Comparison of ENCODE assay signal across 10 cellular contexts in genomic region chr20:31862157-31862470, GRCh38. TPM values are rescaled to one million over a fixed set of nuclear protein-coding genes. Genes with fewer than 3 reads are reported as not detected.
DNase-seq lines count a peak whose midpoint lies in the region; TF ChIP-seq lines count a peak whose summit lies in the region.
"Had no signal": no experiment of that assay in that cellular context is flagged by ENCODE, and none has a peak within 500 bp of the region (broad histone marks: within the 10 kb centered on the region; RNA-seq: fewer than 3 reads in every experiment).

No MANE protein-coding gene starts in this region.

- CTCF ChIA-PET in PC-9 (lab: Charles Lee) = no interaction called here

- no peaks in the 10 kb centered on the region for H3K79me1 ChIP-seq in trophoblast cell (ENCODE audit: low read length)

- H3K9me3 Mint-ChIP-seq in T-helper 1 cell treated with Interleukin-12 subunit alpha and Interleukin-12 subunit beta and Interleukin-4 antibody, amounts not matched to agents 30 μg/mL and 1 μg/mL, for 36 hours = no peaks in the 10 kb centered on the region
- no peaks in the 10 kb centered on the region for H3K9me3 Mint-ChIP-seq in endodermal cell

- no peaks in the 10 kb centered on the region for H3K9me3 ChIP-seq in PC-9 (ENCODE audit: insufficient read depth, low read depth)
- H3K9me3 ChIP-seq in endodermal cell (ENCODE audit: control insufficient read depth, low read length) = no peaks in the 10 kb centered on the region
- no peaks in the 10 kb centered on the region for H3K9me3 ChIP-seq in trophoblast cell (ENCODE audit: insufficient read depth, low read depth, low read length)

- H2BK12ac ChIP-seq in trophoblast cell (ENCODE audit: low read length) = no peak overlapping the region

- H3K4ac ChIP-seq in trophoblast cell (ENCODE audit: low read depth, low read length) = no peak overlapping the region

- no peak overlapping the region for H3K23ac ChIP-seq in trophoblast cell (ENCODE audit: low read length)

- no peak overlapping the region for H3K27ac Mint-ChIP-seq in T-helper 1 cell treated with Interleukin-12 subunit alpha and Interleukin-12 subunit beta and Interleukin-4 antibody, amounts not matched to agents 30 μg/mL and 1 μg/mL, for 36 hours
- H3K27ac Mint-ChIP-seq in endodermal cell = peak overlapping the region; percentile 94

- no peak overlapping the region for H2BK120ac ChIP-seq in trophoblast cell (ENCODE audit: insufficient read depth, low read length, poor library complexity)

- no peak overlapping the region for H2AK5ac ChIP-seq in trophoblast cell (ENCODE audit: low read length)

- TF ChIP-seq CTCF in PC-9 (conservative IDR thresholded peaks at IDR 0.05) (no peak), endodermal cell (conservative IDR thresholded peaks at IDR 0.05) (no peak)

- H3K18ac ChIP-seq in trophoblast cell (ENCODE audit: low read length) = no peak overlapping the region

- H3K36me3 ChIP-seq in PC-9 (ENCODE audit: low read depth) (no peaks in the 10 kb centered on the region), endodermal cell (ENCODE audit: control insufficient read depth, insufficient read depth, low read length) (no peaks in the 10 kb centered on the region), trophoblast cell (ENCODE audit: control insufficient read depth in 1 of 2, insufficient read depth in 2 of 2, low read length in 2 of 2) (no peaks in the 10 kb centered on the region)

- H3K4me1 ChIP-seq in PC-9 (replicated peaks; ENCODE audit: insufficient read depth) (no peaks in the 10 kb centered on the region), endodermal cell (ENCODE audit: control insufficient read depth, insufficient read depth, low read length) (no peaks in the 10 kb centered on the region), trophoblast cell (ENCODE audit: control insufficient read depth in 1 of 2, insufficient read depth in 2 of 2, low read length in 2 of 2) (peaks cover 12 to 14% of the 10 kb centered on the region in 2 experiments)

- H3K4me2 ChIP-seq in PC-9 (0 out of 2 replicates have a peak overlapping the region, but pooled peaks have one; percentile 61), trophoblast cell (ENCODE audit: low read length) (peak overlapping the region; percentile 53)

- DNase-seq in T-helper 1 cell (no peak), PC-9 (no peak), endodermal cell (no peak), trophoblast cell (no peak), DMS114 treated with DMSO at 0.1 percent for 48 hours (lab: John Stamatoyannopoulos, UW; ENCODE audit: unreplicated experiment) (no peak), CD1c-positive myeloid dendritic cell (ENCODE audit: extremely low spot score) (no peak), SW 1271 (lab: John Stamatoyannopoulos, UW) (no peak)
- DNase-seq: NK-92 treated with Interleukin-12 subunit alpha and Interleukin-12 subunit beta, amount 100 ng/mL, for 24 hours had no signal

- H3K27me3 ChIP-seq in PC-9 (ENCODE audit: insufficient read depth, low read depth) (peaks cover 92% of the 10 kb centered on the region), endodermal cell (ENCODE audit: control insufficient read depth, insufficient read depth, low read length, poor library complexity, severe bottlenecking) (no peaks in the 10 kb centered on the region), trophoblast cell (ENCODE audit: insufficient read depth, low read length) (no peaks in the 10 kb centered on the region)

- no peak overlapping the region for H3K4me3 ChIP-seq in PC-9
- H3K4me3 ChIP-seq in endodermal cell (ENCODE audit: low read length) = peak overlapping the region; percentile 79
- no peak overlapping the region for H3K4me3 ChIP-seq in trophoblast cell (ENCODE audit: low read depth, low read length)

- H4K12ac ChIP-seq in trophoblast cell (ENCODE audit: low read depth, low read length) = no peak overlapping the region

- POLR2A ChIA-PET in PC-9 (lab: Charles Lee; ENCODE audit: unreplicated experiment) = no interaction called here

- H3K4me3 Mint-ChIP-seq in T-helper 1 cell treated with Interleukin-12 subunit alpha and Interleukin-12 subunit beta and Interleukin-4 antibody, amounts not matched to agents 30 μg/mL and 1 μg/mL, for 36 hours = peak overlapping the region; percentile 49
- peak overlapping the region; percentile 71 for H3K4me3 Mint-ChIP-seq in endodermal cell

- H4K8ac ChIP-seq in trophoblast cell (ENCODE audit: low read depth, low read length) = no peak overlapping the region

- H3K27ac ChIP-seq in PC-9 (no peak overlapping the region), endodermal cell (ENCODE audit: low read depth, low read length) (no peak overlapping the region), trophoblast cell (ENCODE audit: low read depth, low read length) (no peak overlapping the region)

- no peaks in the 10 kb centered on the region for H3F3A ChIP-seq in PC-9 (ENCODE audit: insufficient read depth, low read depth)

- intact Hi-C loops in PC-9 (cut with micrococcal nuclease; ENCODE audit: unreplicated experiment) = no loop called here

- H3K14ac ChIP-seq in trophoblast cell (ENCODE audit: low read length) = no peak overlapping the region

- WGBS in endodermal cell (ENCODE audit: insufficient coverage in 1 of 2, insufficient read length in 1 of 2), 2 experiments = 38 to 44% methylated on average over 1 to 5 of the region's 5 CpGs
- WGBS in trophoblast cell (ENCODE audit: extremely low coverage, insufficient coverage, insufficient read length) = no CpG with 5 or more reads among the region's 5 CpGs

- no peaks in the 10 kb centered on the region for H3K36me3 Mint-ChIP-seq in T-helper 1 cell treated with Interleukin-12 subunit alpha and Interleukin-12 subunit beta and Interleukin-4 antibody, amounts not matched to agents 30 μg/mL and 1 μg/mL, for 36 hours (ENCODE audit: low read depth)
- no peaks in the 10 kb centered on the region for H3K36me3 Mint-ChIP-seq in endodermal cell (ENCODE audit: low read depth)

- H2BK5ac ChIP-seq in trophoblast cell (ENCODE audit: low read depth, low read length, poor library complexity) = no peak overlapping the region

- no peaks in the 10 kb centered on the region for H4K20me1 ChIP-seq in PC-9 (ENCODE audit: insufficient read depth)

- H2AFZ ChIP-seq in PC-9 (no peak overlapping the region), trophoblast cell (ENCODE audit: insufficient read depth, low read length, poor library complexity) (no peak overlapping the region)

- no peak overlapping the region for H3K9ac ChIP-seq in endodermal cell (ENCODE audit: extremely low read depth, low read length, poor library complexity, severe bottlenecking)
- H3K9ac ChIP-seq in trophoblast cell (ENCODE audit: low read length) = no peak overlapping the region

- H3K4me1 Mint-ChIP-seq in T-helper 1 cell treated with Interleukin-12 subunit alpha and Interleukin-12 subunit beta and Interleukin-4 antibody, amounts not matched to agents 30 μg/mL and 1 μg/mL, for 36 hours (ENCODE audit: low read depth) = peaks cover 7% of the 10 kb centered on the region
- H3K4me1 Mint-ChIP-seq in endodermal cell = peaks cover 9% of the 10 kb centered on the region

- H3K27me3 Mint-ChIP-seq in T-helper 1 cell treated with Interleukin-12 subunit alpha and Interleukin-12 subunit beta and Interleukin-4 antibody, amounts not matched to agents 30 μg/mL and 1 μg/mL, for 36 hours (ENCODE audit: low read depth) = peaks cover 51% of the 10 kb centered on the region
- H3K27me3 Mint-ChIP-seq in endodermal cell (ENCODE audit: insufficient read depth) = peaks cover 27% of the 10 kb centered on the region

- no peak overlapping the region for H4K91ac ChIP-seq in trophoblast cell (ENCODE audit: low read depth, low read length)

- H3K79me2 ChIP-seq in PC-9 (ENCODE audit: low read depth) (no peaks in the 10 kb centered on the region), trophoblast cell (ENCODE audit: control insufficient read depth, insufficient read depth, low read length, poor library complexity) (no peaks in the 10 kb centered on the region)

- H3K9me2 ChIP-seq in PC-9 (ENCODE audit: insufficient read depth) = no peaks in the 10 kb centered on the region

- no TSS peak for BruUV-seq in PC-9 (replicated peaks; lab: Mats Ljungman, UMichigan)

RNA-seq across cellular contexts. Expression of gene DUSP15, which starts 8.2 kb away (rescaled TPM):
- total RNA-seq in PC-9 (2021) = not detected in 2 replicates
- 1 to 10 TPM; 3.8 to 7.2 TPM for total RNA-seq in endodermal cell
- 7.3 TPM for polyA plus RNA-seq in endodermal cell (2013, experiment 1 of 2)
- 7.6 TPM for polyA plus RNA-seq in endodermal cell (2013, experiment 2 of 2)
- polyA plus RNA-seq in trophoblast cell (2013) = 0.24 and 0.41 TPM in 2 replicates
- total RNA-seq: mononuclear cell had no signal

RNA-seq across cellular contexts. Expression of gene TTLL9, which starts 8.3 kb away (rescaled TPM):
- total RNA-seq in PC-9 (2021) = 1.5 and 1.8 TPM in 2 replicates
- under 1 TPM; 0.29 to 0.51 TPM for total RNA-seq in endodermal cell
- polyA plus RNA-seq in endodermal cell (2013, experiment 1 of 2) = 1.00 TPM
- 1.2 TPM for polyA plus RNA-seq in endodermal cell (2013, experiment 2 of 2)
- polyA plus RNA-seq in trophoblast cell (2013) = 0.03 and 0.07 TPM in 2 replicates
- total RNA-seq: mononuclear cell had no signal

RNA-seq across cellular contexts. Expression of gene FOXS1, which starts 16.7 kb away (rescaled TPM):
- not detected in 2 replicates for total RNA-seq in PC-9 (2021)
- total RNA-seq in endodermal cell = not detected
- polyA plus RNA-seq in endodermal cell (2013, experiment 1 of 2) = 2.3 TPM
- polyA plus RNA-seq in endodermal cell (2013, experiment 2 of 2) = 3.3 TPM
- 0.57 and 0.71 TPM in 2 replicates for polyA plus RNA-seq in trophoblast cell (2013)
- total RNA-seq: mononuclear cell had no signal

RNA-seq across cellular contexts. Expression of gene MYLK2, which starts 43.0 kb away (rescaled TPM):
- 0.18 and 0.50 TPM in 2 replicates for total RNA-seq in PC-9 (2021)
- total RNA-seq in endodermal cell = under 1 TPM; 0.20 to 0.29 TPM
- polyA plus RNA-seq in endodermal cell (2013, experiment 1 of 2) = 0.39 TPM
- polyA plus RNA-seq in endodermal cell (2013, experiment 2 of 2) = 0.37 TPM
- polyA plus RNA-seq in trophoblast cell (2013) = 0.12 and 0.19 TPM in 2 replicates
- total RNA-seq: mononuclear cell had no signal
